1 cellular context compared by ENCODE assay signal in the genomic region with DNA sequence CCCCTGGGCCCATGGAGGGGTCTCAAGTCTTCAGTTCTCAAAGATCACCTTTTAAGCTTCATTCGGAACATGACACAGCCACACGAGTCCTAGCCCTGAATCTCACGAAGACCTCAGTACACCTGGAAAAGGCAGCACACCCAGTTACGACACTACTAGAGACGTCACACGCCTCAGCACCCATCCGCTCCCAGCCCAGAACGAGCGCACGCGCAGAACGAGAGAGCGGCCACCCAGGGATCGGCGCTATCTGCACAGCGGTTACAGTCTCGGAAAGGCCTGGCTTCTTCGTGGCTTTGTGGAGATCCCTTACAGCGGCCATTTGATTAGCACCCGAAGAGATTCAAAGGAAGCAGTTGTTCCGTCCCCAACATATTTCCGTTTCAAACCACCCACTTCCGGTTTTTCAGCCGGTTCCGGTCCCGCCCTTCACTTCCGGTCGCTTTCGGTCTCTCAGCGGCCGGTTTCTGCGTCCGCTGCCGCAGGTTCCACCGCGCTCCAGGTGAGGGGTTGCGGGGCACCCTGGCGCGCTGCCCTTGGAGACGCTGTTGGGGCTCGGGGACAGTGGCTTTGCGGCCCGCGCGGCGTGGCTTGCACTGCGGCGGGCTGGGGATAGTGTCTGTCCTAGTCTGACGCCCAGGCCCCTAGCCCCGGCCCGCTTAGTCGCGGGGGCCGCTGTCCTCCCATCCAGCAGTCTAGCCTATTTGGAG.
A peak's percentile ranks its signal among the peaks of the same experiment; 100 is the strongest.
TF ChIP-seq lines count a peak whose summit lies in the region.

A gene with protein sequence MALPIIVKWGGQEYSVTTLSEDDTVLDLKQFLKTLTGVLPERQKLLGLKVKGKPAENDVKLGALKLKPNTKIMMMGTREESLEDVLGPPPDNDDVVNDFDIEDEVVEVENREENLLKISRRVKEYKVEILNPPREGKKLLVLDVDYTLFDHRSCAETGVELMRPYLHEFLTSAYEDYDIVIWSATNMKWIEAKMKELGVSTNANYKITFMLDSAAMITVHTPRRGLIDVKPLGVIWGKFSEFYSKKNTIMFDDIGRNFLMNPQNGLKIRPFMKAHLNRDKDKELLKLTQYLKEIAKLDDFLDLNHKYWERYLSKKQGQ (plus strand): TSS at position 432 of the 710 bp plus-strand sequence. CDS start 5,626 bp downstream, outside the sequence.

TF ChIP-seq in HEK293, 187 proteins besides CTCF, POLR2A, EP300 and RAD21 (continued from another document and continues in another):
- TF ChIP-seq, protein P1, sequence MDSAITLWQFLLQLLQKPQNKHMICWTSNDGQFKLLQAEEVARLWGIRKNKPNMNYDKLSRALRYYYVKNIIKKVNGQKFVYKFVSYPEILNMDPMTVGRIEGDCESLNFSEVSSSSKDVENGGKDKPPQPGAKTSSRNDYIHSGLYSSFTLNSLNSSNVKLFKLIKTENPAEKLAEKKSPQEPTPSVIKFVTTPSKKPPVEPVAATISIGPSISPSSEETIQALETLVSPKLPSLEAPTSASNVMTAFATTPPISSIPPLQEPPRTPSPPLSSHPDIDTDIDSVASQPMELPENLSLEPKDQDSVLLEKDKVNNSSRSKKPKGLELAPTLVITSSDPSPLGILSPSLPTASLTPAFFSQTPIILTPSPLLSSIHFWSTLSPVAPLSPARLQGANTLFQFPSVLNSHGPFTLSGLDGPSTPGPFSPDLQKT (IDR thresholded peaks at IDR 0.05; ENCODE audit: borderline replicate concordance, low read depth, low read length): peak; percentile 85; the same call in 1 of the 2 replicates
- TF ChIP-seq ZNF169 (tag by site-specific recombination; IDR thresholded peaks at IDR 0.05): no peak
- TF ChIP-seq ZIC2 (tag by site-specific recombination; IDR thresholded peaks at IDR 0.05): peak; percentile 76
- peak; percentile 17; the same call in 1 of the 2 replicates for TF ChIP-seq GLIS2 (tag by site-specific recombination; IDR thresholded peaks at IDR 0.05)
- TF ChIP-seq ZNF350 (tag by site-specific recombination; IDR thresholded peaks at IDR 0.05): no peak
- peak; percentile 62 for TF ChIP-seq ZNF2 (tag by site-specific recombination; IDR thresholded peaks at IDR 0.05)
- TF ChIP-seq, protein P2, sequence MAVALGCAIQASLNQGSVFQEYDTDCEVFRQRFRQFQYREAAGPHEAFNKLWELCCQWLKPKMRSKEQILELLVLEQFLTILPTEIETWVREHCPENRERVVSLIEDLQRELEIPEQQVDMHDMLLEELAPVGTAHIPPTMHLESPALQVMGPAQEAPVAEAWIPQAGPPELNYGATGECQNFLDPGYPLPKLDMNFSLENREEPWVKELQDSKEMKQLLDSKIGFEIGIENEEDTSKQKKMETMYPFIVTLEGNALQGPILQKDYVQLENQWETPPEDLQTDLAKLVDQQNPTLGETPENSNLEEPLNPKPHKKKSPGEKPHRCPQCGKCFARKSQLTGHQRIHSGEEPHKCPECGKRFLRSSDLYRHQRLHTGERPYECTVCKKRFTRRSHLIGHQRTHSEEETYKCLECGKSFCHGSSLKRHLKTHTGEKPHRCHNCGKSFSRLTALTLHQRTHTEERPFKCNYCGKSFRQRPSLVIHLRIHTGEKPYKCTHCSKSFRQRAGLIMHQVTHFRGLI (tag by site-specific recombination; IDR thresholded peaks at IDR 0.05): 0 out of 2 replicates have a peak, but pooled peaks have one; percentile 18
- TF ChIP-seq, protein P3, sequence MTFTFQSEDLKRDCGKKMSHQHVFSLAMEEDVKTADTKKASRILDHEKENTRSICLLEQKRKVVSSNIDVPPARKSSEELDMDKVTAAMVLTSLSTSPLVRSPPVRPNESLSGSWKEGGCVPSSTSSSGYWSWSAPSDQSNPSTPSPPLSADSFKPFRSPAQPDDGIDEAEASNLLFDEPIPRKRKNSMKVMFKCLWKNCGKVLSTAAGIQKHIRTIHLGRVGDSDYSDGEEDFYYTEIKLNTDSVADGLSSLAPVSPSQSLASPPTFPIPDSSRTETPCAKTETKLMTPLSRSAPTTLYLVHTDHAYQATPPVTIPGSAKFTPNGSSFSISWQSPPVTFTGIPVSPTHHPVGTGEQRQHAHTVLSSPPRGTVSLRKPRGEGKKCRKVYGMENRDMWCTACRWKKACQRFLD (tag by site-specific recombination; IDR thresholded peaks at IDR 0.05): peak; percentile 85
- TF ChIP-seq ZNF426 (tag by site-specific recombination; IDR thresholded peaks at IDR 0.05): no peak
- peak; percentile 87 for TF ChIP-seq ZFP69B (tag by site-specific recombination; IDR thresholded peaks at IDR 0.05)
- 0 out of 2 replicates have a peak, but pooled peaks have one; percentile 43 for TF ChIP-seq KLF17 (tag by site-specific recombination; IDR thresholded peaks at IDR 0.05)
- TF ChIP-seq ZNF324 (tag by site-specific recombination; IDR thresholded peaks at IDR 0.05): peak; percentile 46
- peak; percentile 22; the same call in 1 of the 2 replicates for TF ChIP-seq ZBTB20 (tag by site-specific recombination; IDR thresholded peaks at IDR 0.05)
- no peak for TF ChIP-seq ZNF654 (tag by site-specific recombination; IDR thresholded peaks at IDR 0.05; ENCODE audit: low read depth)
- TF ChIP-seq, protein P4, sequence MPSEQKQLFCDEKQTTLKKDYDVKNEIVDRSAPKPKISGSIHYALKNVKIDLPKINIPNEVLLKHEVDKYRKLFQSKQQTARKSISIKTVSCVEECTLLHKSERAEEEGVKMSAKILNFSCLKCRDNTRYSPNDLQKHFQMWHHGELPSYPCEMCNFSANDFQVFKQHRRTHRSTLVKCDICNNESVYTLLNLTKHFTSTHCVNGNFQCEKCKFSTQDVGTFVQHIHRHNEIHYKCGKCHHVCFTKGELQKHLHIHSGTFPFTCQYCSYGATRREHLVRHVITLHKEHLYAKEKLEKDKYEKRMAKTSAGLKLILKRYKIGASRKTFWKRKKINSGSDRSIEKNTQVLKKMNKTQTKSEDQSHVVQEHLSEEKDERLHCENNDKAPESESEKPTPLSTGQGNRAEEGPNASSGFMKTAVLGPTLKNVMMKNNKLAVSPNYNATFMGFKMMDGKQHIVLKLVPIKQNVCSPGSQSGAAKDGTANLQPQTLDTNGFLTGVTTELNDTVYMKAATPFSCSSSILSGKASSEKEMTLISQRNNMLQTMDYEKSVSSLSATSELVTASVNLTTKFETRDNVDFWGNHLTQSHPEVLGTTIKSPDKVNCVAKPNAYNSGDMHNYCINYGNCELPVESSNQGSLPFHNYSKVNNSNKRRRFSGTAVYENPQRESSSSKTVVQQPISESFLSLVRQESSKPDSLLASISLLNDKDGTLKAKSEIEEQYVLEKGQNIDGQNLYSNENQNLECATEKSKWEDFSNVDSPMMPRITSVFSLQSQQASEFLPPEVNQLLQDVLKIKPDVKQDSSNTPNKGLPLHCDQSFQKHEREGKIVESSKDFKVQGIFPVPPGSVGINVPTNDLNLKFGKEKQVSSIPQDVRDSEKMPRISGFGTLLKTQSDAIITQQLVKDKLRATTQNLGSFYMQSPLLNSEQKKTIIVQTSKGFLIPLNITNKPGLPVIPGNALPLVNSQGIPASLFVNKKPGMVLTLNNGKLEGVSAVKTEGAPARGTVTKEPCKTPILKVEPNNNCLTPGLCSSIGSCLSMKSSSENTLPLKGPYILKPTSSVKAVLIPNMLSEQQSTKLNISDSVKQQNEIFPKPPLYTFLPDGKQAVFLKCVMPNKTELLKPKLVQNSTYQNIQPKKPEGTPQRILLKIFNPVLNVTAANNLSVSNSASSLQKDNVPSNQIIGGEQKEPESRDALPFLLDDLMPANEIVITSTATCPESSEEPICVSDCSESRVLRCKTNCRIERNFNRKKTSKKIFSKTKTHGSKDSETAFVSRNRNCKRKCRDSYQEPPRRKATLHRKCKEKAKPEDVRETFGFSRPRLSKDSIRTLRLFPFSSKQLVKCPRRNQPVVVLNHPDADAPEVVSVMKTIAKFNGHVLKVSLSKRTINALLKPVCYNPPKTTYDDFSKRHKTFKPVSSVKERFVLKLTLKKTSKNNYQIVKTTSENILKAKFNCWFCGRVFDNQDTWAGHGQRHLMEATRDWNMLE (tag by site-specific recombination; conservative IDR thresholded peaks at IDR 0.05; ENCODE audit: low read depth): peak; percentile 99
- TF ChIP-seq, protein P5, sequence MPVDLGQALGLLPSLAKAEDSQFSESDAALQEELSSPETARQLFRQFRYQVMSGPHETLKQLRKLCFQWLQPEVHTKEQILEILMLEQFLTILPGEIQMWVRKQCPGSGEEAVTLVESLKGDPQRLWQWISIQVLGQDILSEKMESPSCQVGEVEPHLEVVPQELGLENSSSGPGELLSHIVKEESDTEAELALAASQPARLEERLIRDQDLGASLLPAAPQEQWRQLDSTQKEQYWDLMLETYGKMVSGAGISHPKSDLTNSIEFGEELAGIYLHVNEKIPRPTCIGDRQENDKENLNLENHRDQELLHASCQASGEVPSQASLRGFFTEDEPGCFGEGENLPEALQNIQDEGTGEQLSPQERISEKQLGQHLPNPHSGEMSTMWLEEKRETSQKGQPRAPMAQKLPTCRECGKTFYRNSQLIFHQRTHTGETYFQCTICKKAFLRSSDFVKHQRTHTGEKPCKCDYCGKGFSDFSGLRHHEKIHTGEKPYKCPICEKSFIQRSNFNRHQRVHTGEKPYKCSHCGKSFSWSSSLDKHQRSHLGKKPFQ (tag by site-specific recombination; IDR thresholded peaks at IDR 0.05): no peak
- peak; percentile 48; the same call in 1 of the 2 replicates for TF ChIP-seq KLF8 (tag by site-specific recombination; IDR thresholded peaks at IDR 0.05)
- TF ChIP-seq ZBTB17 (tag by site-specific recombination; IDR thresholded peaks at IDR 0.05): peak; percentile 68; the same call in 1 of the 2 replicates
- peak; percentile 96 for TF ChIP-seq ZNF629 (tag by site-specific recombination; IDR thresholded peaks at IDR 0.05)
- no peak for TF ChIP-seq ZNF530 (tag by site-specific recombination; IDR thresholded peaks at IDR 0.05; ENCODE audit: low read depth)
- peak; percentile 100 for TF ChIP-seq ZNF580 (tag by site-specific recombination; IDR thresholded peaks at IDR 0.05)
- TF ChIP-seq, protein P6, sequence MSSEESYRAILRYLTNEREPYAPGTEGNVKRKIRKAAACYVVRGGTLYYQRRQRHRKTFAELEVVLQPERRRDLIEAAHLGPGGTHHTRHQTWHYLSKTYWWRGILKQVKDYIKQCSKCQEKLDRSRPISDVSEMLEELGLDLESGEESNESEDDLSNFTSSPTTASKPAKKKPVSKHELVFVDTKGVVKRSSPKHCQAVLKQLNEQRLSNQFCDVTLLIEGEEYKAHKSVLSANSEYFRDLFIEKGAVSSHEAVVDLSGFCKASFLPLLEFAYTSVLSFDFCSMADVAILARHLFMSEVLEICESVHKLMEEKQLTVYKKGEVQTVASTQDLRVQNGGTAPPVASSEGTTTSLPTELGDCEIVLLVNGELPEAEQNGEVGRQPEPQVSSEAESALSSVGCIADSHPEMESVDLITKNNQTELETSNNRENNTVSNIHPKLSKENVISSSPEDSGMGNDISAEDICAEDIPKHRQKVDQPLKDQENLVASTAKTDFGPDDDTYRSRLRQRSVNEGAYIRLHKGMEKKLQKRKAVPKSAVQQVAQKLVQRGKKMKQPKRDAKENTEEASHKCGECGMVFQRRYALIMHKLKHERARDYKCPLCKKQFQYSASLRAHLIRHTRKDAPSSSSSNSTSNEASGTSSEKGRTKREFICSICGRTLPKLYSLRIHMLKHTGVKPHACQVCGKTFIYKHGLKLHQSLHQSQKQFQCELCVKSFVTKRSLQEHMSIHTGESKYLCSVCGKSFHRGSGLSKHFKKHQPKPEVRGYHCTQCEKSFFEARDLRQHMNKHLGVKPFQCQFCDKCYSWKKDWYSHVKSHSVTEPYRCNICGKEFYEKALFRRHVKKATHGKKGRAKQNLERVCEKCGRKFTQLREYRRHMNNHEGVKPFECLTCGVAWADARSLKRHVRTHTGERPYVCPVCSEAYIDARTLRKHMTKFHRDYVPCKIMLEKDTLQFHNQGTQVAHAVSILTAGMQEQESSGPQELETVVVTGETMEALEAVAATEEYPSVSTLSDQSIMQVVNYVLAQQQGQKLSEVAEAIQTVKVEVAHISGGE (tag by site-specific recombination; conservative IDR thresholded peaks at IDR 0.05; ENCODE audit: low read depth): peak; percentile 97
- TF ChIP-seq, protein P7, sequence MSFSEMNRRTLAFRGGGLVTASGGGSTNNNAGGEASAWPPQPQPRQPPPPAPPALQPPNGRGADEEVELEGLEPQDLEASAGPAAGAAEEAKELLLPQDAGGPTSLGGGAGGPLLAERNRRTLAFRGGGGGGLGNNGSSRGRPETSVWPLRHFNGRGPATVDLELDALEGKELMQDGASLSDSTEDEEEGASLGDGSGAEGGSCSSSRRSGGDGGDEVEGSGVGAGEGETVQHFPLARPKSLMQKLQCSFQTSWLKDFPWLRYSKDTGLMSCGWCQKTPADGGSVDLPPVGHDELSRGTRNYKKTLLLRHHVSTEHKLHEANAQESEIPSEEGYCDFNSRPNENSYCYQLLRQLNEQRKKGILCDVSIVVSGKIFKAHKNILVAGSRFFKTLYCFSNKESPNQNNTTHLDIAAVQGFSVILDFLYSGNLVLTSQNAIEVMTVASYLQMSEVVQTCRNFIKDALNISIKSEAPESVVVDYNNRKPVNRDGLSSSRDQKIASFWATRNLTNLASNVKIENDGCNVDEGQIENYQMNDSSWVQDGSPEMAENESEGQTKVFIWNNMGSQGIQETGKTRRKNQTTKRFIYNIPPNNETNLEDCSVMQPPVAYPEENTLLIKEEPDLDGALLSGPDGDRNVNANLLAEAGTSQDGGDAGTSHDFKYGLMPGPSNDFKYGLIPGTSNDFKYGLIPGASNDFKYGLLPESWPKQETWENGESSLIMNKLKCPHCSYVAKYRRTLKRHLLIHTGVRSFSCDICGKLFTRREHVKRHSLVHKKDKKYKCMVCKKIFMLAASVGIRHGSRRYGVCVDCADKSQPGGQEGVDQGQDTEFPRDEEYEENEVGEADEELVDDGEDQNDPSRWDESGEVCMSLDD (tag by site-specific recombination; IDR thresholded peaks at IDR 0.05): peak; percentile 8; the same call in 1 of the 2 replicates
- TF ChIP-seq GLI2 (tag by site-specific recombination; IDR thresholded peaks at IDR 0.05; ENCODE audit: borderline replicate concordance, low read depth): no peak
- peak; percentile 88 for TF ChIP-seq ZXDB (tag by site-specific recombination; IDR thresholded peaks at IDR 0.05)
